ENCODE assay signal across 29 cellular contexts in the genomic region with DNA sequence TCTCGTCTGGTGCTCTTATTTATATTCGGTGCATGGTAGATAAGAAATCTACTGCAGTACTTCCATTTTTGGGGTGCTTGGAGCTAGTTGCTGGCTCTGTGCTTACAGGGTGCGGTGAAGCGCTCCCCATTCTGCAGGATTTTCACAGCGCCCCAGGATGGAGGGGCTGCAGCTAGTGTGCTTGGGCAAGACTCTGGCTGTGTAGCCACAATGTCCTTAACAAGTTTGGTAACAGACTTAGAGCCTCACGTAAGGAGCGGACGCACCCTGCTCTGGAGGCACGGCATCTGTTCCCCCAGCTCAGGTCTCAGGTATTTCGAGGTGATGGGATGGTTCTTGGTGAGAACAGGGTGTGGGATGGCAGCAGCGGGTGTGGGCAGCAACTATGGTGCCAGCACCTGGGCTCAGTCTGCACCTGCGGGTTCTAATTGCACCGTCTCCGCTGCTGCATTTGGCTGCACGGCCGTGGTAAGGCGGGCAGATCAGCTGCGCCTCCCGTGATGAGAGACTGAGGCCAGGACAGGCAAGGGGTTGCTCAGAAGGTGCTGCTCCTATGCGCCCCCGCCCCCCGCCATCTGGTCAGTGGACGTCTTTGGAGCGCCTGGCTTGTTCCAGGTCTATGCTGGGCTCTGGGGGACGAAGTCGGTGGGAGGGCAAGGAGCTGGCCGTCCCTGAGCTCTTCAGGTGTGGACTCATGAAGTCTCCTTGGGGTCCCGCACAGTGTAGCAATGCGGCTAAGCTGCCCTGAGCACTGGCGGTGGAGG. TPM values are rescaled to one million over a fixed set of nuclear protein-coding genes. Genes with fewer than 3 reads are reported as not detected.
DNase-seq lines count a peak whose midpoint lies in the region; ATAC-seq and TF ChIP-seq lines count a peak whose summit lies in the region.
"Had no signal": no experiment of that assay in that cellular context is flagged by ENCODE, and none has a peak within 500 bp of the region (broad histone marks: within the 10 kb centered on the region; RNA-seq: fewer than 3 reads in every experiment).

No MANE protein-coding gene starts in this region.

- H3K4me3 ChIP-seq in heart left ventricle (no peak overlapping the region), endodermal cell (ENCODE audit: low read length) (no peak overlapping the region)
- H3K4me3 ChIP-seq: BLaER1 treated with 17β-estradiol and CSF1 and Interleukin-3, amounts not matched to agents 10 nM and 100 nM; heart right ventricle; prostate gland had no signal

- TF ChIP-seq CTCF in heart left ventricle (IDR thresholded peaks at IDR 0.05): no peak
- TF ChIP-seq CTCF in endodermal cell (conservative IDR thresholded peaks at IDR 0.05): no peak
- no peak for TF ChIP-seq CTCF in osteocyte (IDR thresholded peaks at IDR 0.05)

- 92 to 94% (median 93%) methylated on average over 16 to 30 of the region's 30 CpGs for WGBS in heart left ventricle, 4 donors
- 92% methylated on average over 22 to 30 of the region's 30 CpGs for WGBS in endodermal cell (ENCODE audit: insufficient coverage in 1 of 2, insufficient read length in 1 of 2), 2 experiments

- H3K36me3 ChIP-seq in heart left ventricle (no peaks in the 10 kb centered on the region), endodermal cell (ENCODE audit: control insufficient read depth, insufficient read depth, low read length) (no peaks in the 10 kb centered on the region)
- H3K36me3 ChIP-seq: BLaER1 treated with 17β-estradiol and CSF1 and Interleukin-3, amounts not matched to agents 10 nM and 100 nM; heart right ventricle; prostate gland had no signal

- no peaks in the 10 kb centered on the region for H3K4me1 Mint-ChIP-seq in endodermal cell
- no peaks in the 10 kb centered on the region for H3K4me1 Mint-ChIP-seq in osteocyte (ENCODE audit: unreplicated experiment)
- no peaks in the 10 kb centered on the region for H3K4me1 Mint-ChIP-seq in stimulated activated memory B cell treated with anti-CD40 and anti-IgM and Interleukin-4, amounts not matched to agents 10 μg/mL and 1 μg/mL and 100 μg/mL, for 72 hours
- H3K4me1 Mint-ChIP-seq in activated CD4-positive, alpha-beta T cell treated with anti-CD3 and anti-CD28 coated beads, Interleukin-2, amount 10 ng/mL, durations not matched to agents 7 days and 5 days: no peaks in the 10 kb centered on the region
- H3K4me1 Mint-ChIP-seq: memory B cell had no signal

- POLR2A ChIA-PET in activated CD4-positive, alpha-beta T cell treated with anti-CD3 and anti-CD28 coated beads, Interleukin-2, amount 10 ng/mL, durations not matched to agents 7 days and 5 days (lab: Charles Lee): interaction anchor here (0.6 kb wide), 1 partner anchor 55 kb away, joined by 4 read pairs; no protein-coding TSS in a partner anchor

- no peak overlapping the region for H3K27ac ChIP-seq in heart left ventricle
- no peak overlapping the region for H3K27ac ChIP-seq in endodermal cell (ENCODE audit: low read depth, low read length)
- H3K27ac ChIP-seq: BLaER1 treated with 17β-estradiol and CSF1 and Interleukin-3, amounts not matched to agents 10 nM and 100 nM; foreskin keratinocyte; heart right ventricle; prostate gland had no signal

- H3K4me3 Mint-ChIP-seq in endodermal cell (no peak overlapping the region), osteocyte (ENCODE audit: unreplicated experiment) (no peak overlapping the region)
- no peak overlapping the region for H3K4me3 Mint-ChIP-seq in stimulated activated memory B cell treated with anti-CD40 and anti-IgM and Interleukin-4, amounts not matched to agents 10 μg/mL and 1 μg/mL and 100 μg/mL, for 72 hours
- no peak overlapping the region for H3K4me3 Mint-ChIP-seq in activated CD4-positive, alpha-beta T cell treated with anti-CD3 and anti-CD28 coated beads, Interleukin-2, amount 10 ng/mL, durations not matched to agents 7 days and 5 days
- H3K4me3 Mint-ChIP-seq: activated T-cell treated with anti-CD3 and anti-CD28 coated beads, Interleukin-2, amount 50 U/mL, for 24 hours; memory B cell had no signal

- no peaks in the 10 kb centered on the region for H3K27me3 ChIP-seq in heart left ventricle
- no peaks in the 10 kb centered on the region for H3K27me3 ChIP-seq in endodermal cell (ENCODE audit: control insufficient read depth, insufficient read depth, low read length, poor library complexity, severe bottlenecking)
- H3K27me3 ChIP-seq: BLaER1 treated with 17β-estradiol and CSF1 and Interleukin-3, amounts not matched to agents 10 nM and 100 nM; heart right ventricle had no signal

- H3K27me3 Mint-ChIP-seq in endodermal cell (ENCODE audit: insufficient read depth) (peaks cover 14% of the 10 kb centered on the region), osteocyte (ENCODE audit: unreplicated experiment) (no peaks in the 10 kb centered on the region)
- peaks cover 31% of the 10 kb centered on the region for H3K27me3 Mint-ChIP-seq in stimulated activated memory B cell treated with anti-CD40 and anti-IgM and Interleukin-4, amounts not matched to agents 10 μg/mL and 1 μg/mL and 100 μg/mL, for 72 hours
- H3K27me3 Mint-ChIP-seq in activated CD4-positive, alpha-beta T cell treated with anti-CD3 and anti-CD28 coated beads, Interleukin-2, amount 10 ng/mL, durations not matched to agents 7 days and 5 days: no peaks in the 10 kb centered on the region

- no peak for ATAC-seq in heart left ventricle
- ATAC-seq in Right ventricle myocardium superior (ENCODE audit: poor library complexity): no peak
- ATAC-seq in stimulated activated memory B cell treated with anti-CD40 and anti-IgM and Interleukin-4, amounts not matched to agents 10 μg/mL and 1 μg/mL and 100 μg/mL, for 72 hours: no peak
- ATAC-seq: esophagus mucosa, foreskin keratinocyte, heart right ventricle, PC-3 had no signal

- no peak overlapping the region for H3K9ac ChIP-seq in endodermal cell (ENCODE audit: extremely low read depth, low read length, poor library complexity, severe bottlenecking)
- H3K9ac ChIP-seq: BLaER1 treated with 17β-estradiol and CSF1 and Interleukin-3, amounts not matched to agents 10 nM and 100 nM had no signal

- intact Hi-C loops in heart left ventricle (cut with DNase I) (no loop called here), Right ventricle myocardium superior (cut with DNase I) (no loop called here)

- H3K4me1 ChIP-seq in heart left ventricle (no peaks in the 10 kb centered on the region), endodermal cell (ENCODE audit: control insufficient read depth, insufficient read depth, low read length) (no peaks in the 10 kb centered on the region)
- H3K4me1 ChIP-seq: BLaER1 treated with 17β-estradiol and CSF1 and Interleukin-3, amounts not matched to agents 10 nM and 100 nM; Caco-2; foreskin keratinocyte; heart right ventricle; prostate gland had no signal

- no peak for TF ChIP-seq POLR2A in heart left ventricle (IDR thresholded peaks at IDR 0.05)

- DNase-seq in heart left ventricle: peak in 3 of 5 donors; percentile 14 to 43 (median 17)
- no peak for DNase-seq in Right ventricle myocardium superior
- peak; percentile 16 for DNase-seq in endodermal cell
- peak; percentile 82 for DNase-seq in osteocyte (ENCODE audit: extremely low spot score, unreplicated experiment)
- DNase-seq in ureter (ENCODE audit: low spot score): peak; percentile 23
- DNase-seq in activated CD4-positive, alpha-beta T cell treated with anti-CD3 and anti-CD28 coated beads, Interleukin-2, amount 10 ng/mL, durations not matched to agents 7 days and 5 days: no peak
- no peak for DNase-seq in activated gamma-delta T cell (lab: John Stamatoyannopoulos, UW)
- DNase-seq: activated CD4-positive, alpha-beta T cell treated with anti-CD3 and anti-CD28 coated beads, Interleukin-2, amount 50 U/mL, for 48 hours; anterior cingulate cortex; cortex of kidney; DMS79; foreskin keratinocyte; GDM1; HCEC 1CT; NCI-H1092 treated with DMSO at 0.1 percent for 48 hours; NCI-H187; NCI-H2171 treated with DMSO at 0.1 percent for 48 hours; NCI-H510A treated with DMSO at 0.1 percent for 48 hours; PC-3; SHP77 treated with DMSO at 0.1 percent for 48 hours; T-helper 9 cell had no signal

- H3K9me3 ChIP-seq in heart left ventricle: no peaks in the 10 kb centered on the region
- H3K9me3 ChIP-seq in endodermal cell (ENCODE audit: control insufficient read depth, low read length): no peaks in the 10 kb centered on the region
- H3K9me3 ChIP-seq: BLaER1 treated with 17β-estradiol and CSF1 and Interleukin-3, amounts not matched to agents 10 nM and 100 nM; Caco-2; heart right ventricle; prostate gland had no signal

- H3K9me3 Mint-ChIP-seq in endodermal cell (no peaks in the 10 kb centered on the region), osteocyte (ENCODE audit: unreplicated experiment) (no peaks in the 10 kb centered on the region)
- H3K9me3 Mint-ChIP-seq in stimulated activated memory B cell treated with anti-CD40 and anti-IgM and Interleukin-4, amounts not matched to agents 10 μg/mL and 1 μg/mL and 100 μg/mL, for 72 hours: no peaks in the 10 kb centered on the region
- no peaks in the 10 kb centered on the region for H3K9me3 Mint-ChIP-seq in activated CD4-positive, alpha-beta T cell treated with anti-CD3 and anti-CD28 coated beads, Interleukin-2, amount 10 ng/mL, durations not matched to agents 7 days and 5 days
- H3K9me3 Mint-ChIP-seq: activated T-cell treated with anti-CD3 and anti-CD28 coated beads, Interleukin-2, amount 50 U/mL, for 24 hours; memory B cell had no signal

- CTCF ChIA-PET in activated CD4-positive, alpha-beta T cell treated with anti-CD3 and anti-CD28 coated beads, Interleukin-2, amount 10 ng/mL, durations not matched to agents 7 days and 5 days (lab: Charles Lee): interaction anchor here (1.3 to 1.4 kb wide), 2 partner anchors 12 to 14 kb away, joined by 3 to 4 read pairs; no protein-coding TSS in a partner anchor

- no peaks in the 10 kb centered on the region for H3K36me3 Mint-ChIP-seq in endodermal cell (ENCODE audit: low read depth)
- no peaks in the 10 kb centered on the region for H3K36me3 Mint-ChIP-seq in osteocyte (ENCODE audit: unreplicated experiment)
- no peaks in the 10 kb centered on the region for H3K36me3 Mint-ChIP-seq in stimulated activated memory B cell treated with anti-CD40 and anti-IgM and Interleukin-4, amounts not matched to agents 10 μg/mL and 1 μg/mL and 100 μg/mL, for 72 hours
- H3K36me3 Mint-ChIP-seq in activated CD4-positive, alpha-beta T cell treated with anti-CD3 and anti-CD28 coated beads, Interleukin-2, amount 10 ng/mL, durations not matched to agents 7 days and 5 days (ENCODE audit: low read depth): no peaks in the 10 kb centered on the region
- H3K36me3 Mint-ChIP-seq: memory B cell had no signal

- H3K27ac Mint-ChIP-seq in endodermal cell (no peak overlapping the region), osteocyte (ENCODE audit: unreplicated experiment) (no peak overlapping the region)
- H3K27ac Mint-ChIP-seq in stimulated activated memory B cell treated with anti-CD40 and anti-IgM and Interleukin-4, amounts not matched to agents 10 μg/mL and 1 μg/mL and 100 μg/mL, for 72 hours: no peak overlapping the region
- no peak overlapping the region for H3K27ac Mint-ChIP-seq in activated CD4-positive, alpha-beta T cell treated with anti-CD3 and anti-CD28 coated beads, Interleukin-2, amount 10 ng/mL, durations not matched to agents 7 days and 5 days
- H3K27ac Mint-ChIP-seq: activated T-cell treated with anti-CD3 and anti-CD28 coated beads, Interleukin-2, amount 50 U/mL, for 24 hours; memory B cell had no signal

RNA-seq across cellular contexts. Expression of a gene that starts 20.1 kb away (rescaled TPM):
- total RNA-seq in heart left ventricle (not detected), Right ventricle myocardium superior (not detected), endodermal cell (not detected), osteocyte (not detected in 2 replicates), ureter (not detected)
- polyA plus RNA-seq in heart left ventricle: not detected
- not detected for polyA plus RNA-seq in endodermal cell (2013, experiment 1 of 2)
- polyA plus RNA-seq in endodermal cell (2013, experiment 2 of 2): not detected
- total RNA-seq in activated CD4-positive, alpha-beta T cell treated with anti-CD3 and anti-CD28 coated beads, Interleukin-2, amount 10 ng/mL, durations not matched to agents 7 days and 5 days: not detected
- total RNA-seq: Caco-2, esophagus mucosa, foreskin keratinocyte, heart right ventricle, PC-3 had no signal
- polyA plus RNA-seq: foreskin keratinocyte had no signal

RNA-seq across cellular contexts. Expression of a gene that starts 43.0 kb away (rescaled TPM):
- total RNA-seq in heart left ventricle: 1 to 10 TPM; 2.3 to 9.9 (median 2.9) TPM
- polyA plus RNA-seq in heart left ventricle: 10 to 100 TPM in 1 of 2 donors, 1 to 10 TPM in 1; 8.8 to 12.5 TPM
- 2.9 TPM for total RNA-seq in Right ventricle myocardium superior
- total RNA-seq in endodermal cell: 1 to 10 TPM; 1.1 to 1.5 TPM
- 0.21 TPM for polyA plus RNA-seq in endodermal cell (2013, experiment 1 of 2)
- not detected for polyA plus RNA-seq in endodermal cell (2013, experiment 2 of 2)
- not detected in 2 replicates for total RNA-seq in osteocyte
- total RNA-seq in ureter: 2.4 TPM
- total RNA-seq in activated CD4-positive, alpha-beta T cell treated with anti-CD3 and anti-CD28 coated beads, Interleukin-2, amount 10 ng/mL, durations not matched to agents 7 days and 5 days: under 1 TPM in 1 of 2 experiments, not detected in 1; 0.35 TPM
- total RNA-seq: Caco-2, esophagus mucosa, foreskin keratinocyte had no signal
- polyA plus RNA-seq: foreskin keratinocyte had no signal

Comparison
In these comparisons a context has a peak if more than half of its experiments do, and no peak if none do; other contexts are left out.
1. DNase-seq: peak in heart left ventricle (3 of 5), endodermal cell (single experiment), osteocyte (single experiment) and ureter (single experiment); none in Right ventricle myocardium superior (single experiment), activated CD4-positive, alpha-beta T cell treated with anti-CD3 and anti-CD28 coated beads, Interleukin-2, amount 10 ng/mL, durations not matched to agents 7 days and 5 days (single experiment) and activated gamma-delta T cell (single experiment).